In the genomic region with DNA sequence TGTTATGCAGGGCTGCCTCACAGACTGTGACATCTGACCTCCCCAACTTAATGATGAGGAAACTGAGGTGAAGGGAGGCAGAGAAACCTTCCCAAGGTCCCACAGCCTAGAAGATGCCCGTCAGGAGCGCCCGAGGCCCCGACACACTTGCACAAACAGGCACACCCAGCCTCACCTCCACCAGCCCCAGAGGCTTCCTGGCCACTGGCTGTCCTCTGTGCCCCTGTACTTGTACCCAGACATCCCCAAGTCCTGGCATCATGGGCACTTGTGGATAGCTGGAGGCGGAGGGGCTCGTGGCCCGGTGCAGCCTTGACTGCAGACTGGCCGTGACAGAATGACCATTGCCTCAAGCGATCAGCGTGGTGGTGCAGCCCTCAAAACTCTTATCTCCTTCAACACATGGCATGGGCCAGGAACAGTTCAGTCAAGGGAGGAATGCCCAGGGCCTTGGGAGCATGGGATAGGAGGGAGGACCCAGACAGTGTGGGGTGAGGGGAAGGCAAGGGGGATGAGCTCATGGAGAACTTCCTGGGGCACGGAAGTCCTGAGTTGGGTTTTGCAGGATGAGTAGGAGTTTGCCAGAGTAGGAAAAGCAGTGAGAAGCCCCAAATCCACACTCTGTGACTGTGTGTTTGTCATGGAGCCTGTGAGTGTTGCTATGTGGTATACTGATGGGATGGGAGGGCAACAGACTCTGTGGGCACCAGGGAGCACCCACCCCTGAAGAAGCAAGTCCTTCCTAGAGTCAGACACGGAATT, we compare ENCODE assay signal across 2 cellular contexts.
TF ChIP-seq lines count a peak whose summit lies in the region.

No MANE protein-coding gene starts in this region.

TF ChIP-seq in IMR-90, 13 proteins besides CTCF, POLR2A, EP300 and RAD21:
- TF ChIP-seq CEBPB (IDR thresholded peaks at IDR 0.05; ENCODE audit: low read depth, low read length) (no peak), FOS (IDR thresholded peaks at IDR 0.05; ENCODE audit: low read depth, low read length) (no peak), MXI1 (IDR thresholded peaks at IDR 0.05; ENCODE audit: borderline replicate concordance, low read depth, low read length) (no peak), BHLHE40 (IDR thresholded peaks at IDR 0.05; ENCODE audit: low read depth, low read length) (no peak), SMC3 (IDR thresholded peaks at IDR 0.05; ENCODE audit: low read depth, low read length) (no peak), USF2 (IDR thresholded peaks at IDR 0.05; ENCODE audit: low read depth, low read length) (no peak), MAFK (IDR thresholded peaks at IDR 0.05; ENCODE audit: low read depth, low read length) (no peak)

TF ChIP-seq in WTC11, 78 proteins besides CTCF, POLR2A, EP300 and RAD21:
- no peak for TF ChIP-seq ZNF281 (CRISPR knock-in tag; IDR thresholded peaks at IDR 0.05)
